ENCODE assay signal across 18 cellular contexts in the genomic region with DNA sequence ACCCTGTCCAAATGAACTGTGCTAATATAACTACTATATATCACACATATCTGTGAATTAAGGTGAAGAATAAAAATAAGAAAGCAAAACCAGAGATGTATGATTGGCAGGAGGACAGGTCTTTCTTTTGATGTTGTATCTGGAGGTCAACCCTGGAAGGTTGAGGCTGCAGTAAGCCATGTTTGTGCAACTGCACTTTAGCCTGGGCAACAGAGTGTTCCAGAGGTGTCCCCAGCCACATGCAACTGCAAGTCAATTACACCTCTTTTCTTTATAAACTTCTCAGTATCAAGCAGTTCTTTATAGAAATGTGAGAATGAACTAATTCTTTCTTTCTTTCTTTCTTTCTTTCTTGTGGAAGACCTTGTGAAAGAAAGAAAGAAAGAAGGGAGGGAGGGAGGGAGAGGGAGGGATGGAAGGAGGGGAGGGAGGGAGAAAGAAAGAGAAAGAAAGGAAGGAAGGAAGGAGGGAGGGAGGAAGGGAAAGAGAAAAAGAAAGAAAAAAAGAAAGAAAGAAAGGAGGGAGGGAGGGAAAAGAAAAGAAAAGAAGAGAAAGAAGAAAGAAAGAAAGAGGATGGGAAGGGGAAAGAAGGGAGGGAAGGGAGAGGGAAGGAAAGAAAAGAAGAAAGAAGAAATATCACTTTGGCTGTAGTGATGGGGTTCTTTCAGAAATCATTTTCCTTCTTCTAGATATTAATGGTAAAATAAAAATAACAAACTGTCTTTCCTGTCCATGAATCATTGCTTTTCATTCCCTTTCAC. TPM values are rescaled to one million over a fixed set of nuclear protein-coding genes. Genes with fewer than 3 reads are reported as not detected.
DNase-seq lines count a peak whose midpoint lies in the region; ATAC-seq and TF ChIP-seq lines count a peak whose summit lies in the region.
"Had no signal": no experiment of that assay in that cellular context is flagged by ENCODE, and none has a peak within 500 bp of the region (broad histone marks: within the 10 kb centered on the region; RNA-seq: fewer than 3 reads in every experiment).

No MANE protein-coding gene starts in this region.

- no peak for TF ChIP-seq EP300 in gastroesophageal sphincter (IDR thresholded peaks at IDR 0.05)

- no peaks in the 10 kb centered on the region for H4K20me1 ChIP-seq in mammary epithelial cell (ENCODE audit: insufficient read depth, low read length)
- H4K20me1 ChIP-seq in smooth muscle cell (ENCODE audit: low read depth), result no peaks in the 10 kb centered on the region

- no peaks in the 10 kb centered on the region for H3K79me2 ChIP-seq in mammary epithelial cell (ENCODE audit: insufficient read depth, low read length)
- H3K79me2 ChIP-seq in smooth muscle cell (ENCODE audit: low read depth), result no peaks in the 10 kb centered on the region

- H3K27me3 Mint-ChIP-seq in activated T-helper 17 cell treated with anti-CD3 and anti-CD28 coated beads, Interleukin-2, amount 50 U/mL, for 72 hours, result no peaks in the 10 kb centered on the region
- H3K27me3 Mint-ChIP-seq in CD8-positive, alpha-beta memory T cell, result no peaks in the 10 kb centered on the region
- H3K27me3 Mint-ChIP-seq: activated naive CD8-positive, alpha-beta T cell treated with anti-CD3 and anti-CD28 coated beads, Interleukin-2, amount 10 ng/mL, durations not matched to agents 7 days and 5 days; CD4-positive, alpha-beta memory T cell had no signal

- ATAC-seq in activated T-helper 17 cell treated with anti-CD3 and anti-CD28 coated beads, Interleukin-2, amount 50 U/mL, for 72 hours (replicated peaks), result no peak
- no peak for ATAC-seq in gastroesophageal sphincter
- ATAC-seq: pancreas, sciatic nerve had no signal

- peaks cover 48% of the 10 kb centered on the region for H3K4me1 Mint-ChIP-seq in activated T-helper 17 cell treated with anti-CD3 and anti-CD28 coated beads, Interleukin-2, amount 50 U/mL, for 72 hours
- H3K4me1 Mint-ChIP-seq in CD8-positive, alpha-beta memory T cell, result peaks cover 21 to 29% (median 26%) of the 10 kb centered on the region in 3 donors
- H3K4me1 Mint-ChIP-seq: nephron had no signal

- in situ Hi-C loops in mammary epithelial cell (cut with MboI; ENCODE audit: low sequenced_read_pairs in 2 of 2), result no loop called here

- BruUV-seq in mammary epithelial cell (replicated peaks; lab: Mats Ljungman, UMichigan), result no TSS peak

- no peak overlapping the region for H3K4me2 ChIP-seq in mammary epithelial cell (ENCODE audit: insufficient read depth, low read depth, low read length)
- no peak overlapping the region for H3K4me2 ChIP-seq in smooth muscle cell

- POLR2A ChIA-PET in CD8-positive, alpha-beta memory T cell (lab: Charles Lee), result no interaction called here

- dilution Hi-C loops in mammary epithelial cell (cut with HindIII; ENCODE audit: low sequenced_read_pairs), result no loop called here

- no peak overlapping the region for H3K4me3 ChIP-seq in mammary epithelial cell (replicated peaks in 1 of 3; ENCODE audit: insufficient read depth in 1 of 3, low read depth in 2 of 3, low read length in 3 of 3)
- H3K4me3 ChIP-seq in breast epithelium, result no peak overlapping the region
- H3K4me3 ChIP-seq in gastroesophageal sphincter, result no peak overlapping the region
- no peak overlapping the region for H3K4me3 ChIP-seq in smooth muscle cell
- no peak overlapping the region for H3K4me3 ChIP-seq in CD8-positive, alpha-beta memory T cell (ENCODE audit: low read length)
- H3K4me3 ChIP-seq: pancreas, testis had no signal

- H3K9me3 ChIP-seq in mammary epithelial cell (replicated peaks; ENCODE audit: insufficient read depth, low read length) (no peaks in the 10 kb centered on the region), breast epithelium (no peaks in the 10 kb centered on the region), gastroesophageal sphincter (no peaks in the 10 kb centered on the region), smooth muscle cell (replicated peaks; ENCODE audit: low read depth) (no peaks in the 10 kb centered on the region)
- no peaks in the 10 kb centered on the region for H3K9me3 ChIP-seq in CD8-positive, alpha-beta memory T cell (ENCODE audit: low read length)
- H3K9me3 ChIP-seq: pancreas, testis had no signal

- CTCF ChIA-PET in mammary epithelial cell (lab: Charles Lee; ENCODE audit: low non-redundant PET), result no interaction called here
- CTCF ChIA-PET in CD8-positive, alpha-beta memory T cell (lab: Charles Lee), result no interaction called here

- peak overlapping the region; percentile 64 for H2AFZ ChIP-seq in mammary epithelial cell (ENCODE audit: low read depth, low read length)
- H2AFZ ChIP-seq in smooth muscle cell (ENCODE audit: low read depth), result peak overlapping the region; percentile 72

- H3K27ac ChIP-seq in mammary epithelial cell (ENCODE audit: insufficient read depth, low read depth, low read length), result no peak overlapping the region
- peak overlapping the region in 1 of 2 donors; percentile 33 for H3K27ac ChIP-seq in breast epithelium
- peak overlapping the region in 3 of 4 donors; percentile 7 to 52 (median 46) for H3K27ac ChIP-seq in gastroesophageal sphincter
- no peak overlapping the region for H3K27ac ChIP-seq in smooth muscle cell (ENCODE audit: low read depth)
- no peak overlapping the region for H3K27ac ChIP-seq in CD8-positive, alpha-beta memory T cell (ENCODE audit: low read depth, low read length)
- H3K27ac ChIP-seq: pancreas, testis had no signal

- H3K4me3 Mint-ChIP-seq in activated T-helper 17 cell treated with anti-CD3 and anti-CD28 coated beads, Interleukin-2, amount 50 U/mL, for 72 hours, result peak overlapping the region; percentile 51
- H3K4me3 Mint-ChIP-seq in CD8-positive, alpha-beta memory T cell, result no peak overlapping the region
- H3K4me3 Mint-ChIP-seq: activated naive CD8-positive, alpha-beta T cell treated with anti-CD3 and anti-CD28 coated beads, Interleukin-2, amount 10 ng/mL, durations not matched to agents 7 days and 5 days; CD4-positive, alpha-beta memory T cell; nephron had no signal

- DNase-seq in mammary epithelial cell (no peak), breast epithelium (ENCODE audit: low spot score in 2 of 2) (no peak), smooth muscle cell (lab: John Stamatoyannopoulos, UW; ENCODE audit: unreplicated experiment) (no peak)
- no peak for DNase-seq in CD8-positive, alpha-beta memory T cell
- DNase-seq in central memory CD4-positive, alpha-beta T cell, result no peak
- DNase-seq: activated naive CD8-positive, alpha-beta T cell treated with anti-CD3 and anti-CD28 coated beads, Interleukin-2, amount 10 ng/mL, durations not matched to agents 7 days and 5 days; CD4-positive, alpha-beta memory T cell; effector CD8-positive, alpha-beta T cell; midbrain; NCI-H1105; NCI-H2029 treated with DMSO at 0.1 percent for 48 hours; NCI-H748 treated with DMSO at 0.1 percent for 48 hours; pancreas; testis had no signal

- intact Hi-C loops in mammary epithelial cell (cut with micrococcal nuclease) (no loop called here), breast epithelium (cut with DNase I; ENCODE audit: low total_unique reads) (no loop called here)

- H3F3A ChIP-seq in smooth muscle cell (ENCODE audit: low read depth), result no peaks in the 10 kb centered on the region

- no peak for TF ChIP-seq POLR2A in breast epithelium (IDR thresholded peaks at IDR 0.05)
- no peak for TF ChIP-seq POLR2A in gastroesophageal sphincter (IDR thresholded peaks at IDR 0.05)

- peak overlapping the region; percentile 99 for H3K27ac Mint-ChIP-seq in activated T-helper 17 cell treated with anti-CD3 and anti-CD28 coated beads, Interleukin-2, amount 50 U/mL, for 72 hours
- no peak overlapping the region for H3K27ac Mint-ChIP-seq in CD8-positive, alpha-beta memory T cell
- H3K27ac Mint-ChIP-seq: nephron had no signal

- no peak overlapping the region for H3K9ac ChIP-seq in mammary epithelial cell (ENCODE audit: insufficient read depth, low read length)
- no peak overlapping the region for H3K9ac ChIP-seq in smooth muscle cell (ENCODE audit: low read depth)

- peaks cover 13% of the 10 kb centered on the region for H3K36me3 Mint-ChIP-seq in activated T-helper 17 cell treated with anti-CD3 and anti-CD28 coated beads, Interleukin-2, amount 50 U/mL, for 72 hours (ENCODE audit: low read depth)
- no peaks in the 10 kb centered on the region for H3K36me3 Mint-ChIP-seq in CD8-positive, alpha-beta memory T cell
- H3K36me3 Mint-ChIP-seq: CD4-positive, alpha-beta memory T cell had no signal

- H3K36me3 ChIP-seq in mammary epithelial cell (ENCODE audit: insufficient read depth, low read length) (no peaks in the 10 kb centered on the region), breast epithelium (no peaks in the 10 kb centered on the region), gastroesophageal sphincter (no peaks in the 10 kb centered on the region), smooth muscle cell (ENCODE audit: low read depth) (no peaks in the 10 kb centered on the region)
- H3K36me3 ChIP-seq in CD8-positive, alpha-beta memory T cell (ENCODE audit: insufficient read depth, low read length), result no peaks in the 10 kb centered on the region
- H3K36me3 ChIP-seq: pancreas had no signal

- H3K4me1 ChIP-seq in mammary epithelial cell (ENCODE audit: insufficient read depth, low read length), result peaks cover 13% of the 10 kb centered on the region
- no peaks in the 10 kb centered on the region for H3K4me1 ChIP-seq in breast epithelium
- no peaks in the 10 kb centered on the region for H3K4me1 ChIP-seq in gastroesophageal sphincter
- H3K4me1 ChIP-seq in smooth muscle cell (ENCODE audit: low read depth), result no peaks in the 10 kb centered on the region
- H3K4me1 ChIP-seq in CD8-positive, alpha-beta memory T cell (ENCODE audit: insufficient read depth, low read length), result peaks cover 21% of the 10 kb centered on the region
- H3K4me1 ChIP-seq: pancreas, testis had no signal

- TF ChIP-seq CTCF in mammary epithelial cell (conservative IDR thresholded peaks at IDR 0.05 in 1 of 2, IDR thresholded peaks at IDR 0.05 in 1 of 2; ENCODE audit: extremely low read depth in 1 of 2, insufficient read depth in 1 of 2, low read depth in 1 of 2, low read length in 2 of 2) (no peak), breast epithelium (IDR thresholded peaks at IDR 0.05) (no peak), gastroesophageal sphincter (IDR thresholded peaks at IDR 0.05) (no peak), smooth muscle cell (IDR thresholded peaks at IDR 0.05; ENCODE audit: borderline replicate concordance, insufficient read depth, poor library complexity, severe bottlenecking) (no peak)

- no peaks in the 10 kb centered on the region for H3K27me3 ChIP-seq in mammary epithelial cell (ENCODE audit: insufficient read depth, low read length)
- H3K27me3 ChIP-seq in breast epithelium, result no peaks in the 10 kb centered on the region
- no peaks in the 10 kb centered on the region for H3K27me3 ChIP-seq in gastroesophageal sphincter
- no peaks in the 10 kb centered on the region for H3K27me3 ChIP-seq in smooth muscle cell (ENCODE audit: low read depth)
- H3K27me3 ChIP-seq in CD8-positive, alpha-beta memory T cell (ENCODE audit: insufficient read depth, low read length, poor library complexity, severe bottlenecking), result no peaks in the 10 kb centered on the region
- H3K27me3 ChIP-seq: pancreas, testis had no signal

- no peaks in the 10 kb centered on the region for H3K9me3 Mint-ChIP-seq in activated T-helper 17 cell treated with anti-CD3 and anti-CD28 coated beads, Interleukin-2, amount 50 U/mL, for 72 hours
- no peaks in the 10 kb centered on the region for H3K9me3 Mint-ChIP-seq in CD8-positive, alpha-beta memory T cell
- H3K9me3 Mint-ChIP-seq: nephron had no signal

RNA-seq across cellular contexts. Expression of gene S1PR1, which starts 54.0 kb away (rescaled TPM):
- total RNA-seq in mammary epithelial cell (1 to 10 TPM; 3.7 to 4.2 TPM), breast epithelium (100 to 1,000 TPM in 1 of 3 donors, 10 to 100 TPM in 2; 28.2 to 133 (median 64.6) TPM), gastroesophageal sphincter (10 to 100 TPM; 13.9 to 73.6 (median 47.8) TPM), smooth muscle cell (11.7 and 12.1 TPM in 2 replicates)
- polyA plus RNA-seq in mammary epithelial cell (11.5 TPM), smooth muscle cell (7.2 and 12.0 TPM in 2 replicates)
- polyA minus RNA-seq in mammary epithelial cell, result 16.4 TPM
- 100 to 1,000 TPM; 147 to 170 TPM for total RNA-seq in activated T-helper 17 cell treated with anti-CD3 and anti-CD28 coated beads, Interleukin-2, amount 50 U/mL, for 72 hours
- 100 to 1,000 TPM; 118 to 123 TPM for total RNA-seq in CD8-positive, alpha-beta memory T cell
- 203 TPM for polyA plus RNA-seq in CD8-positive, alpha-beta memory T cell

Comparison
In these comparisons a context has a peak if more than half of its experiments do, and no peak if none do; other contexts are left out.
1. H3K27ac ChIP-seq: peak in gastroesophageal sphincter (3 of 4); none in mammary epithelial cell (single experiment), smooth muscle cell (single experiment) and CD8-positive, alpha-beta memory T cell (single experiment).